ENCODE assay signal across 3 cellular contexts in the genomic region with DNA sequence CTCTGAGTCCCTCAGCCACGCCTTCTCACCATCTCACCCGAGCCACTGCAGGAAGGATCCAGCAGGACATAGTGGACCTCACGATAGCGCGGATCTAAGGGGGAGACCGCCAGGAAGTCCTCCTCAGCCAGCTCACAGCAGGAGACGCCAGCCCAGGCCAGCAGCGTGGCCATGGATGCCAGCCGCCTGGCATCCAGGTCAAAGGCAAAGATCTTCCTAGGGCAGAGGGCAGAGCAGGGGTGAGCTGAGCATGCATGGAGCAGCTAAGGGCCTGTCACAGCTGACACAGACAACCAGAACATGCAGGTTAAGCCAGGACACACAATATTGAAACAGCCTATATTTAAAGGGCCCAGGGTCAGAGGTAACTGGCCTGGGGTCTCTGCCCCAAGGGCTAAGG. TPM values are rescaled to one million over a fixed set of nuclear protein-coding genes. Genes with fewer than 3 reads are reported as not detected.
"Had no signal": no experiment of that assay in that cellular context is flagged by ENCODE, and none has a peak within 500 bp of the region (broad histone marks: within the 10 kb centered on the region; RNA-seq: fewer than 3 reads in every experiment).

No MANE protein-coding gene starts in this region.

RNA-seq across cellular contexts. Expression of a gene that starts 20.0 kb away (rescaled TPM):
- total RNA-seq: LHCN-M2, SJCRH30, SK-MEL-5 had no signal
